Comparison of ENCODE assay signal across 15 cellular contexts in genomic region chr17:68775969-68776368, GRCh38.
DNase-seq lines count a peak whose midpoint lies in the region; ATAC-seq and TF ChIP-seq lines count a peak whose summit lies in the region.
"Had no signal": no experiment of that assay in that cellular context is flagged by ENCODE, and none has a peak within 500 bp of the region (broad histone marks: within the 10 kb centered on the region; RNA-seq: fewer than 3 reads in every experiment).

No MANE protein-coding gene starts in this region.

- no peaks in the 10 kb centered on the region for H3K9me2 ChIP-seq in GM23248 (ENCODE audit: insufficient read depth)

- peaks cover 15% of the 10 kb centered on the region for H3K36me3 Mint-ChIP-seq in dendritic cell treated with granulocyte-macrophage colony-stimulating factor and Interleukin-4, amounts not matched to agents 40 ng/mL and 50 ng/mL, for 4 days (ENCODE audit: low read depth)
- no peaks in the 10 kb centered on the region for H3K36me3 Mint-ChIP-seq in neural crest cell (ENCODE audit: low read depth)
- H3K36me3 Mint-ChIP-seq: CD8-positive, alpha-beta memory T cell had no signal

- H3K9me3 ChIP-seq in GM23248 (ENCODE audit: low read depth), result no peaks in the 10 kb centered on the region
- no peaks in the 10 kb centered on the region for H3K9me3 ChIP-seq in suprapubic skin
- H3K9me3 ChIP-seq: BLaER1 had no signal

- H4K20me1 ChIP-seq in GM23248 (ENCODE audit: insufficient read depth), result no peaks in the 10 kb centered on the region
- H4K20me1 ChIP-seq: BLaER1 had no signal

- ATAC-seq in HG03139 (IDR thresholded peaks at IDR 0.05; ENCODE audit: unreplicated experiment), result no peak
- ATAC-seq in HG03159 (IDR thresholded peaks at IDR 0.05; ENCODE audit: unreplicated experiment), result no peak

- peaks cover 9% of the 10 kb centered on the region for H3K9me3 Mint-ChIP-seq in dendritic cell treated with granulocyte-macrophage colony-stimulating factor and Interleukin-4, amounts not matched to agents 40 ng/mL and 50 ng/mL, for 4 days
- H3K9me3 Mint-ChIP-seq in neural crest cell, result no peaks in the 10 kb centered on the region
- H3K9me3 Mint-ChIP-seq: CD8-positive, alpha-beta memory T cell had no signal

- in situ Hi-C loops in GM23248 (cut with MboI), result loop anchor here (5.0 to 25.0 kb wide), 4 partner anchors 59 to 736 kb away; no protein-coding TSS in a partner anchor

- DNase-seq in GM23248, result no peak
- DNase-seq in neural crest cell (ENCODE audit: low read depth, low spot score), result no peak
- DNase-seq in suprapubic skin (ENCODE audit: low spot score in 2 of 2), result no peak
- DNase-seq in activated effector memory CD4-positive, alpha-beta T cell treated with anti-CD3 and anti-CD28 coated beads, Interleukin-2, amount 50 U/mL, for 16 hours, result no peak
- DNase-seq: CD8-positive, alpha-beta memory T cell; GF-D8; GOT3; MM.1S; NCI-H1105; NCI-H187; NCI-H446 had no signal

- H3K27ac ChIP-seq in GM23248 (peak overlapping the region; percentile 35; the same call in 1 of the 2 replicates), suprapubic skin (peak overlapping the region; percentile 72)
- H3K27ac ChIP-seq: BLaER1 had no signal

- no peak overlapping the region for H3K4me3 Mint-ChIP-seq in dendritic cell treated with granulocyte-macrophage colony-stimulating factor and Interleukin-4, amounts not matched to agents 40 ng/mL and 50 ng/mL, for 4 days
- no peak overlapping the region for H3K4me3 Mint-ChIP-seq in neural crest cell
- H3K4me3 Mint-ChIP-seq: CD8-positive, alpha-beta memory T cell had no signal

- TF ChIP-seq CTCF in neural crest cell (conservative IDR thresholded peaks at IDR 0.05), result no peak
- TF ChIP-seq CTCF in suprapubic skin (IDR thresholded peaks at IDR 0.05), result no peak

- H3K4me1 ChIP-seq in GM23248 (ENCODE audit: insufficient read depth), result peaks cover 31% of the 10 kb centered on the region
- H3K4me1 ChIP-seq in suprapubic skin, result peaks cover 41% of the 10 kb centered on the region

- H3K27me3 ChIP-seq in GM23248 (replicated peaks; ENCODE audit: insufficient read depth) (no peaks in the 10 kb centered on the region), suprapubic skin (no peaks in the 10 kb centered on the region)
- H3K27me3 ChIP-seq: BLaER1 had no signal

- peak overlapping the region; percentile 61 for H2AFZ ChIP-seq in GM23248

- H3K4me3 ChIP-seq in GM23248 (no peak overlapping the region), suprapubic skin (no peak overlapping the region)
- H3K4me3 ChIP-seq: BLaER1 had no signal

- H3K4me1 Mint-ChIP-seq in dendritic cell treated with granulocyte-macrophage colony-stimulating factor and Interleukin-4, amounts not matched to agents 40 ng/mL and 50 ng/mL, for 4 days (ENCODE audit: low read depth), result peaks cover 52% of the 10 kb centered on the region
- H3K4me1 Mint-ChIP-seq in neural crest cell, result peaks cover 51% of the 10 kb centered on the region

- H3K4me2 ChIP-seq in GM23248 (ENCODE audit: unreplicated experiment), result no peak overlapping the region
- H3K4me2 ChIP-seq: BLaER1 had no signal

- WGBS in GM23248 (ENCODE audit: low coverage in 1 of 2, low lambda C conversion rate in 2 of 2, missing lambda C conversion rate in 2 of 2), 2 experiments, result 97 to 98% methylated on average over 2 of the region's 2 CpGs
- 93% methylated on average over 2 of the region's 2 CpGs for WGBS in suprapubic skin

- peak overlapping the region; percentile 50 for H3K27ac Mint-ChIP-seq in dendritic cell treated with granulocyte-macrophage colony-stimulating factor and Interleukin-4, amounts not matched to agents 40 ng/mL and 50 ng/mL, for 4 days
- peak overlapping the region; percentile 37 for H3K27ac Mint-ChIP-seq in neural crest cell (ENCODE audit: unreplicated experiment)
- H3K27ac Mint-ChIP-seq: CD8-positive, alpha-beta memory T cell had no signal

- intact Hi-C loops in dendritic cell treated with granulocyte-macrophage colony-stimulating factor and Interleukin-4, amounts not matched to agents 40 ng/mL and 50 ng/mL, for 4 days (cut with micrococcal nuclease), result loop anchor here (10.0 kb wide), 2 partner anchors 319 to 349 kb away; no protein-coding TSS in a partner anchor

- TF ChIP-seq EP300 in suprapubic skin (IDR thresholded peaks at IDR 0.05), result no peak

- H3K36me3 ChIP-seq in GM23248 (ENCODE audit: low read depth), result no peaks in the 10 kb centered on the region
- no peaks in the 10 kb centered on the region for H3K36me3 ChIP-seq in suprapubic skin
- H3K36me3 ChIP-seq: BLaER1 had no signal

- H3K79me2 ChIP-seq in GM23248 (ENCODE audit: insufficient read depth), result no peaks in the 10 kb centered on the region

- no peak for TF ChIP-seq POLR2A in suprapubic skin (IDR thresholded peaks at IDR 0.05)

- peak overlapping the region; percentile 1; the same call in 1 of the 2 replicates for H3K9ac ChIP-seq in GM23248
- H3K9ac ChIP-seq: BLaER1 had no signal

- H3F3A ChIP-seq in GM23248 (ENCODE audit: insufficient read depth), result peaks cover 39% of the 10 kb centered on the region

- H3K27me3 Mint-ChIP-seq in dendritic cell treated with granulocyte-macrophage colony-stimulating factor and Interleukin-4, amounts not matched to agents 40 ng/mL and 50 ng/mL, for 4 days, result no peaks in the 10 kb centered on the region
- H3K27me3 Mint-ChIP-seq in neural crest cell (ENCODE audit: low read depth), result no peaks in the 10 kb centered on the region
